Comparison of ENCODE assay signal across 21 cellular contexts in genomic region chr1:25046194-25046532, GRCh38.
"Had no signal": no experiment of that assay in that cellular context is flagged by ENCODE, and none has a peak within 500 bp of the region (broad histone marks: within the 10 kb centered on the region; RNA-seq: fewer than 3 reads in every experiment).

No MANE protein-coding gene starts in this region.

- H3K4me1 Mint-ChIP-seq: nephron progenitor cell had no signal

- H3K36me3 Mint-ChIP-seq: immature natural killer cell had no signal

- H3K27me3 Mint-ChIP-seq: central memory CD8-positive, alpha-beta T cell had no signal

- H3K4me3 Mint-ChIP-seq: central memory CD8-positive, alpha-beta T cell; immature natural killer cell; nephron progenitor cell had no signal

- DNase-seq: cortex of kidney; dorsolateral prefrontal cortex; effector CD8-positive, alpha-beta T cell; gastrocnemius medialis; glutamatergic neuron; immature natural killer cell; left lung; lower lobe of right lung; mesenchymal stem cell; midbrain; nephron progenitor cell; small intestine; stimulated activated CD4-positive, alpha-beta T cell treated with anti-CD3 and anti-CD28 coated beads, Interleukin-12 subunit alpha, Interleukin-12 subunit beta, amount 100 ng/mL, for 4 hours; stimulated activated CD4-positive, alpha-beta T cell treated with anti-CD3 and anti-CD28 coated beads, Interleukin-2, amount 100 ng/mL, for 48 hours; stomach; substantia nigra; trophoblast cell had no signal

- H3K9me3 Mint-ChIP-seq: central memory CD8-positive, alpha-beta T cell; immature natural killer cell had no signal

- ATAC-seq: gastrocnemius medialis, left lung, lower lobe of right lung, pancreas, right cardiac atrium had no signal

- H3K27ac Mint-ChIP-seq: nephron progenitor cell, progenitor cell of endocrine pancreas had no signal
